ENCODE assay signal across 8 cellular contexts in the genomic region with DNA sequence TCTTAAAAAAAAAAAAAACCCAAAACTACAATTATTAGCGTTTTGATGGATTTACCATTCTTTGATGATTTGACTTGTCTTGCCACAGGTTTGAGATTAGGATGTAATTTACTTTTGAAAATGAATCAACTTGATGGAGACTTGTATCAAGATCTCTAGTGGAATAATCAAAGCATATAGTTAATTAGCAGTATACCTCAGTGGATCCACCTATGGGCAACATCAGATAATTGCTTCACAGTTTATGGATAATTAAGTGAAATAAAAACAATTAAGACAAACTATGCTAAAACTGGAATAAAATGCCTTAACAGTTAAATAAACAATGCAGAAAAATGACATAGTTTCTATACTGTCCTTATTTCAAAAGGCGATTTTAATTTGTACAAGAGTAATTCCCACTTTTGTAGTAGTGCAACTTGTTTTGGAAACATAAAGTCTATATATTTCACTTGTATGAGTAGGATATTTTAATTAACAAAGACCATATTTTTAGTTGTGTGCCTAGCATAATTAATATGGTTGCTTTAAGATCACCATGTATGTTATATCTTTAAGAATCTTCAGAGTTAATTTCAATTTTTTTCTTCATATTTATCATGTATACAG. TPM values are rescaled to one million over a fixed set of nuclear protein-coding genes. Genes with fewer than 3 reads are reported as not detected.
DNase-seq lines count a peak whose midpoint lies in the region; ATAC-seq, FAIRE-seq and TF ChIP-seq lines count a peak whose summit lies in the region.

No MANE protein-coding gene starts in this region.

- peaks cover 40% of the 10 kb centered on the region for H3K79me2 ChIP-seq in neural cell (replicated peaks; ENCODE audit: insufficient read depth, low read length)

- intact Hi-C loops in sciatic nerve (cut with DNase I), result no loop called here

- no peaks in the 10 kb centered on the region for H3K9me2 ChIP-seq in neural cell (ENCODE audit: insufficient read depth, low read length)

- FAIRE-seq in bronchial epithelial cell (lab: Jason Lieb, UNC), result no peak

- no peaks in the 10 kb centered on the region for H3K27me3 ChIP-seq in bronchial epithelial cell (ENCODE audit: control insufficient read depth, insufficient read depth, low read length)
- H3K27me3 ChIP-seq in neural cell (ENCODE audit: insufficient read depth, low read depth, low read length), result no peaks in the 10 kb centered on the region

- H3K9me3 ChIP-seq in neural cell (ENCODE audit: low read length), result no peaks in the 10 kb centered on the region

- H3K4me3 ChIP-seq in bronchial epithelial cell (ENCODE audit: low read depth, low read length), result no peak overlapping the region
- H3K4me3 ChIP-seq in neural cell (ENCODE audit: low read length), result peak overlapping the region; percentile 93

- no peak for TF ChIP-seq EP300 in neural cell (conservative IDR thresholded peaks at IDR 0.05; ENCODE audit: poor library complexity, severe bottlenecking)

- H3K36me3 ChIP-seq in bronchial epithelial cell (ENCODE audit: control insufficient read depth, insufficient read depth, low read length) (peaks cover 5% of the 10 kb centered on the region), neural cell (ENCODE audit: insufficient read depth, low read length) (no peaks in the 10 kb centered on the region)

- no peak overlapping the region for H2AFZ ChIP-seq in neural cell (ENCODE audit: low read depth, low read length)

- peak; percentile 33 for TF ChIP-seq CTCF in bronchial epithelial cell (IDR thresholded peaks at IDR 0.05; ENCODE audit: insufficient read depth, low read length, severe bottlenecking)
- TF ChIP-seq CTCF in neural cell (IDR thresholded peaks at IDR 0.05; ENCODE audit: poor library complexity, severe bottlenecking), result peak; percentile 21

- H3K9ac ChIP-seq in neural cell (ENCODE audit: low read length), result no peak overlapping the region

- H3K4me2 ChIP-seq in neural cell (ENCODE audit: low read length), result peak overlapping the region; percentile 21

- TF ChIP-seq RAD21 in neural cell (conservative IDR thresholded peaks at IDR 0.05), result no peak

- no peaks in the 10 kb centered on the region for H4K20me1 ChIP-seq in neural cell (ENCODE audit: insufficient read depth)

- no peak overlapping the region for H3K27ac ChIP-seq in neural cell (ENCODE audit: low read length)

- no peaks in the 10 kb centered on the region for H3F3A ChIP-seq in neural cell (ENCODE audit: insufficient read depth, low read length, poor library complexity, severe bottlenecking)

- ATAC-seq in HG03457 (IDR thresholded peaks at IDR 0.05; ENCODE audit: unreplicated experiment) (no peak), sciatic nerve (no peak), HG02840 (IDR thresholded peaks at IDR 0.05; ENCODE audit: low FRiP score, unreplicated experiment) (no peak)

- DNase-seq in ELR (ENCODE audit: low read depth) (peak; percentile 30), LoVo (ENCODE audit: low spot score) (peak; percentile 27), bronchial epithelial cell (ENCODE audit: low read depth) (peak; percentile 62), amygdala (lab: John Stamatoyannopoulos, UW) (no peak), sciatic nerve (ENCODE audit: low spot score) (no peak)

TF ChIP-seq in neural cell, 6 proteins besides CTCF, POLR2A, EP300 and RAD21:
- TF ChIP-seq, protein P1, sequence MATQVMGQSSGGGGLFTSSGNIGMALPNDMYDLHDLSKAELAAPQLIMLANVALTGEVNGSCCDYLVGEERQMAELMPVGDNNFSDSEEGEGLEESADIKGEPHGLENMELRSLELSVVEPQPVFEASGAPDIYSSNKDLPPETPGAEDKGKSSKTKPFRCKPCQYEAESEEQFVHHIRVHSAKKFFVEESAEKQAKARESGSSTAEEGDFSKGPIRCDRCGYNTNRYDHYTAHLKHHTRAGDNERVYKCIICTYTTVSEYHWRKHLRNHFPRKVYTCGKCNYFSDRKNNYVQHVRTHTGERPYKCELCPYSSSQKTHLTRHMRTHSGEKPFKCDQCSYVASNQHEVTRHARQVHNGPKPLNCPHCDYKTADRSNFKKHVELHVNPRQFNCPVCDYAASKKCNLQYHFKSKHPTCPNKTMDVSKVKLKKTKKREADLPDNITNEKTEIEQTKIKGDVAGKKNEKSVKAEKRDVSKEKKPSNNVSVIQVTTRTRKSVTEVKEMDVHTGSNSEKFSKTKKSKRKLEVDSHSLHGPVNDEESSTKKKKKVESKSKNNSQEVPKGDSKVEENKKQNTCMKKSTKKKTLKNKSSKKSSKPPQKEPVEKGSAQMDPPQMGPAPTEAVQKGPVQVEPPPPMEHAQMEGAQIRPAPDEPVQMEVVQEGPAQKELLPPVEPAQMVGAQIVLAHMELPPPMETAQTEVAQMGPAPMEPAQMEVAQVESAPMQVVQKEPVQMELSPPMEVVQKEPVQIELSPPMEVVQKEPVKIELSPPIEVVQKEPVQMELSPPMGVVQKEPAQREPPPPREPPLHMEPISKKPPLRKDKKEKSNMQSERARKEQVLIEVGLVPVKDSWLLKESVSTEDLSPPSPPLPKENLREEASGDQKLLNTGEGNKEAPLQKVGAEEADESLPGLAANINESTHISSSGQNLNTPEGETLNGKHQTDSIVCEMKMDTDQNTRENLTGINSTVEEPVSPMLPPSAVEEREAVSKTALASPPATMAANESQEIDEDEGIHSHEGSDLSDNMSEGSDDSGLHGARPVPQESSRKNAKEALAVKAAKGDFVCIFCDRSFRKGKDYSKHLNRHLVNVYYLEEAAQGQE (IDR thresholded peaks at IDR 0.05; ENCODE audit: borderline replicate concordance), result no peak
- TF ChIP-seq MXI1 (conservative IDR thresholded peaks at IDR 0.05; ENCODE audit: poor library complexity, severe bottlenecking), result no peak
- no peak for TF ChIP-seq POLR2AphosphoS5 (IDR thresholded peaks at IDR 0.05)
- no peak for TF ChIP-seq EZH2 (IDR thresholded peaks at IDR 0.05; ENCODE audit: borderline replicate concordance, insufficient read depth, low read length, poor library complexity, severe bottlenecking)
- no peak for TF ChIP-seq TAF1 (IDR thresholded peaks at IDR 0.05; ENCODE audit: low read depth)
- TF ChIP-seq SMC3 (conservative IDR thresholded peaks at IDR 0.05; ENCODE audit: poor library complexity), result no peak

RNA-seq across cellular contexts. Expression of a gene that starts 4.2 kb away (rescaled TPM):
- total RNA-seq in bronchial epithelial cell, result 9.0 and 11.3 TPM in 2 replicates
- 8.6 and 12.4 TPM in 2 replicates for polyA plus RNA-seq in neural cell
- polyA minus RNA-seq in neural cell, result 25.8 and 29.4 TPM in 2 replicates
- total RNA-seq in sciatic nerve, result 44.1 TPM

Comparison
In these comparisons a context has a peak if more than half of its experiments do, and no peak if none do; other contexts are left out.
1. DNase-seq: peak in ELR (single experiment), LoVo (single experiment) and bronchial epithelial cell (single experiment); none in amygdala (0 of 56) and sciatic nerve (single experiment).